Comparison of ENCODE assay signal across 28 cellular contexts in genomic region chr9:96599298-96599697, GRCh38. TPM values are rescaled to one million over a fixed set of nuclear protein-coding genes. Genes with fewer than 3 reads are reported as not detected.
DNase-seq lines count a peak whose midpoint lies in the region; ATAC-seq and TF ChIP-seq lines count a peak whose summit lies in the region.
"Had no signal": no experiment of that assay in that cellular context is flagged by ENCODE, and none has a peak within 500 bp of the region (broad histone marks: within the 10 kb centered on the region; RNA-seq: fewer than 3 reads in every experiment).

No MANE protein-coding gene starts in this region.

- no peak overlapping the region for H4K91ac ChIP-seq in neuronal stem cell (ENCODE audit: low read depth, low read length, poor library complexity)

- H2BK15ac ChIP-seq in neuronal stem cell (ENCODE audit: low read length), result no peak overlapping the region

- no peaks in the 10 kb centered on the region for H3K9me3 ChIP-seq in HEK293 (ENCODE audit: control insufficient read depth, insufficient read depth, low read depth, low read length)
- H3K9me3 ChIP-seq in adipocyte (ENCODE audit: control insufficient read depth, low read length), result no peaks in the 10 kb centered on the region
- H3K9me3 ChIP-seq in neuronal stem cell (replicated peaks in 1 of 2; ENCODE audit: control insufficient read depth in 2 of 2, insufficient read depth in 1 of 2, low read depth in 1 of 2, low read length in 2 of 2), result peaks cover 0 to 6% of the 10 kb centered on the region in 2 donors
- H3K9me3 ChIP-seq: Peyer's patch, tibial nerve had no signal

- CTCF ChIA-PET in HEK293 (lab: Yijun Ruan, JAX), result interaction anchor here (0.6 to 1.0 kb wide), 2 partner anchors 157 to 339 kb away, joined by 3 read pairs; no protein-coding TSS in a partner anchor

- DNase-seq in AG08396 (ENCODE audit: low spot score), result peak; percentile 29
- DNase-seq in adipocyte (ENCODE audit: low read depth), result peak; percentile 71
- DNase-seq in fibroblast of the aortic adventitia (ENCODE audit: low read depth), result peak; percentile 57
- no peak for DNase-seq in neuronal stem cell (ENCODE audit: low spot score)
- no peak for DNase-seq in H4 (ENCODE audit: low spot score)
- DNase-seq: activated CD4-positive, alpha-beta memory T cell treated with anti-CD3 and anti-CD28 coated beads, Interleukin-2, amount 10 ng/mL, durations not matched to agents 7 days and 5 days; activated CD8-positive, alpha-beta memory T cell treated with anti-CD3 and anti-CD28 coated beads, Interleukin-2, amount 50 U/mL, for 48 hours; anterior cingulate cortex; CD8-positive, alpha-beta memory T cell; DMS 273 treated with DMSO at 0.1 percent for 48 hours; effector CD4-positive, alpha-beta T cell; kidney glomerular epithelial cell; naive thymus-derived CD8-positive, alpha-beta T cell; NCI-H1105 treated with DMSO at 0.1 percent for 48 hours; NCI-H187 treated with DMSO at 0.1 percent for 48 hours; NCI-H526 treated with DMSO at 0.1 percent for 48 hours; NK-92 treated with Interleukin-12 subunit alpha and Interleukin-12 subunit beta, amount 100 ng/mL, for 24 hours; nucleus accumbens; Peyer's patch; SHP77 treated with DMSO at 0.1 percent for 48 hours; stimulated activated CD4-positive, alpha-beta T cell treated with anti-CD3 and anti-CD28 coated beads, Interleukin-4, amount 100 ng/mL, for 24 hours had no signal

- H2BK120ac ChIP-seq in neuronal stem cell (ENCODE audit: low read depth, low read length), result no peak overlapping the region

- H2AK5ac ChIP-seq in neuronal stem cell (ENCODE audit: low read depth, low read length), result no peak overlapping the region

- no peak overlapping the region for H3K4me2 ChIP-seq in neuronal stem cell (ENCODE audit: insufficient read depth, low read length, poor library complexity, severe bottlenecking)

- no peak overlapping the region for H2AFZ ChIP-seq in neuronal stem cell (ENCODE audit: low read length)

- ATAC-seq in HG03097 (IDR thresholded peaks at IDR 0.05; ENCODE audit: low FRiP score, unreplicated experiment), result no peak
- no peak for ATAC-seq in GM19455 (IDR thresholded peaks at IDR 0.05; ENCODE audit: unreplicated experiment)
- ATAC-seq: activated naive CD4-positive, alpha-beta T cell treated with anti-CD3 and anti-CD28 coated beads, Interleukin-2, amount 50 U/mL, for 72 hours; HCT116; naive thymus-derived CD8-positive, alpha-beta T cell had no signal

- no peaks in the 10 kb centered on the region for H3K4me1 ChIP-seq in HEK293 (ENCODE audit: control insufficient read depth, insufficient read depth, low read length)
- peaks cover 28% of the 10 kb centered on the region for H3K4me1 ChIP-seq in adipocyte (ENCODE audit: control insufficient read depth, insufficient read depth, low read length)
- H3K4me1 ChIP-seq in neuronal stem cell (ENCODE audit: control insufficient read depth in 2 of 2, insufficient read depth in 1 of 2, low read depth in 1 of 2, low read length in 2 of 2), result peaks cover 3 to 4% of the 10 kb centered on the region in 2 donors
- H3K4me1 ChIP-seq: Peyer's patch, tibial nerve had no signal

- H3K14ac ChIP-seq in neuronal stem cell (ENCODE audit: low read length), result no peak overlapping the region

- no peak overlapping the region for H2BK5ac ChIP-seq in neuronal stem cell (ENCODE audit: low read length)

- no peaks in the 10 kb centered on the region for H3K36me3 ChIP-seq in HEK293 (ENCODE audit: control insufficient read depth in 2 of 2, insufficient read depth in 1 of 2, low read length in 2 of 2)
- no peaks in the 10 kb centered on the region for H3K36me3 ChIP-seq in adipocyte (ENCODE audit: control insufficient read depth, insufficient read depth, low read length, severe bottlenecking)
- no peaks in the 10 kb centered on the region for H3K36me3 ChIP-seq in neuronal stem cell (replicated peaks in 1 of 2; ENCODE audit: control insufficient read depth in 2 of 2, insufficient read depth in 2 of 2, low read length in 2 of 2)
- H3K36me3 ChIP-seq: Peyer's patch, tibial nerve had no signal

- H3K4ac ChIP-seq in neuronal stem cell (ENCODE audit: low read length), result no peak overlapping the region

- peaks cover 2% of the 10 kb centered on the region for H3K79me1 ChIP-seq in neuronal stem cell (ENCODE audit: low read depth, low read length)

- no peak overlapping the region for H4K8ac ChIP-seq in neuronal stem cell (ENCODE audit: low read depth, low read length)

- no peak overlapping the region for H3K4me3 ChIP-seq in HEK293 (ENCODE audit: low read depth, low read length)
- no peak overlapping the region for H3K4me3 ChIP-seq in adipocyte (ENCODE audit: low read length)
- H3K4me3 ChIP-seq in fibroblast of the aortic adventitia (ENCODE audit: low read depth, low read length), result no peak overlapping the region
- no peak overlapping the region for H3K4me3 ChIP-seq in neuronal stem cell (ENCODE audit: low read length in 2 of 2)
- H3K4me3 ChIP-seq: lung, Peyer's patch, tibial nerve had no signal

- H3K23ac ChIP-seq in neuronal stem cell (ENCODE audit: low read depth, low read length, poor library complexity), result no peak overlapping the region

- no peak for TF ChIP-seq CTCF in HEK293 (tag by site-specific recombination; IDR thresholded peaks at IDR 0.05)
- no peak for TF ChIP-seq CTCF in fibroblast of the aortic adventitia (IDR thresholded peaks at IDR 0.05; ENCODE audit: insufficient read depth, low read length)

- H3K9ac ChIP-seq in adipocyte (ENCODE audit: low read length) (no peak overlapping the region), neuronal stem cell (ENCODE audit: low read depth, low read length, poor library complexity) (no peak overlapping the region)

- no peak overlapping the region for H2BK12ac ChIP-seq in neuronal stem cell (ENCODE audit: low read length)

- no peak overlapping the region for H3K18ac ChIP-seq in neuronal stem cell (ENCODE audit: low read length)

- POLR2A ChIA-PET in HEK293 (lab: Yijun Ruan, JAX), result no interaction called here

- H3K27me3 ChIP-seq in adipocyte (replicated peaks; ENCODE audit: control insufficient read depth, insufficient read depth, low read length) (no peaks in the 10 kb centered on the region), neuronal stem cell (ENCODE audit: control insufficient read depth in 3 of 3, insufficient read depth in 3 of 3, low read depth in 1 of 3, low read length in 3 of 3) (no peaks in the 10 kb centered on the region)
- H3K27me3 ChIP-seq: Peyer's patch, tibial nerve had no signal

- H3K27ac ChIP-seq in HEK293 (ENCODE audit: extremely low read depth, low read depth, low read length) (no peak overlapping the region), neuronal stem cell (replicated peaks; ENCODE audit: low read length) (no peak overlapping the region)
- H3K27ac ChIP-seq: Peyer's patch, tibial nerve had no signal

- no CpG with 5 or more reads among the region's 5 CpGs for WGBS in neuronal stem cell (ENCODE audit: extremely low coverage in 2 of 2, insufficient read length in 2 of 2, insufficient replicate concordance in 1 of 2), 2 donors

TF ChIP-seq in HEK293, 187 proteins besides CTCF, POLR2A, EP300 and RAD21:
- 0 out of 2 replicates have a peak, but pooled peaks have one; percentile 30 for TF ChIP-seq ZNF629 (tag by site-specific recombination; IDR thresholded peaks at IDR 0.05)
- TF ChIP-seq ATF2 (tag by site-specific recombination; IDR thresholded peaks at IDR 0.05; ENCODE audit: low read depth), result peak; percentile 70
- TF ChIP-seq HOXC10 (CRISPR knock-in tag; IDR thresholded peaks at IDR 0.05), result no peak
TF ChIP-seq in HEK293: peak in this region for 2.

RNA-seq across cellular contexts. Expression of gene CDC14B, which starts 20.3 kb away (rescaled TPM):
- total RNA-seq in fibroblast of the aortic adventitia (ENCODE audit: low replicate concordance), result 30.3 and 31.5 TPM in 2 replicates
- polyA plus RNA-seq in neuronal stem cell (2013, experiment 1 of 2), result 19.2 TPM
- 20.2 TPM for polyA plus RNA-seq in neuronal stem cell (2013, experiment 2 of 2)
- 14.4 TPM in 2 replicates for total RNA-seq in H4 (2014; rRNA removed; shearing (Covaris generic))

RNA-seq across cellular contexts. Expression of gene PRXL2C, which starts 55.8 kb away (rescaled TPM):
- total RNA-seq in fibroblast of the aortic adventitia (ENCODE audit: low replicate concordance), result 12.8 and 40.0 TPM in 2 replicates
- 6.6 TPM for polyA plus RNA-seq in neuronal stem cell (2013, experiment 1 of 2)
- 7.0 TPM for polyA plus RNA-seq in neuronal stem cell (2013, experiment 2 of 2)
- 15.0 TPM in 2 replicates for total RNA-seq in H4 (2014; rRNA removed; shearing (Covaris generic))

Comparison
In these comparisons a context has a peak if more than half of its experiments do, and no peak if none do; other contexts are left out.
1. DNase-seq: peak in AG08396 (single experiment), adipocyte (single experiment) and fibroblast of the aortic adventitia (single experiment); none in neuronal stem cell (single experiment) and H4 (single experiment).